2 cellular contexts compared by ENCODE assay signal in the genomic region with DNA sequence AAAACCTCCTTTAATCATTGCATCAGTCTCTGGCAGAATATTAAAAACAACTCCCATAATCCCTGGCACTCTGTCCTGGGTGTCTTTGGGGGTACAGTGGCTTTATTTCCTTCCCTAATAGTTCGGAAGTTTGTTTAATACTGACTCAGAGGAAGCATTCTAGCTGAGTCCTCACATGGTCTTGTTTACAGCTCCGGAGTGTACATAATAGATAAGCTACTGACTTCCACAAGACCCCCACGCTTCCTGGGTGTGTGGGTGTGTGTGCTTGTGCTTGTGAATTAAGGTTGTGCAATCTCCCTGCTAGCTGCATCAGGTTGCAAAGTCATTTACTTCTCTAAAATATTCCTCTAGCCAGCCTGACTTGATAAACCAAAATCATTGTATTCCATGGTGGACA.
TF ChIP-seq lines count a peak whose summit lies in the region.

No MANE protein-coding gene starts in this region.

TF ChIP-seq in HCT116, 20 proteins besides CTCF, POLR2A, EP300 and RAD21 (continued from another document):
- TF ChIP-seq SP1 (IDR thresholded peaks at IDR 0.05; ENCODE audit: low read depth) = peak; percentile 77
- TF ChIP-seq FOSL1 (IDR thresholded peaks at IDR 0.05; ENCODE audit: low read depth) = no peak
- TF ChIP-seq EGR1 (IDR thresholded peaks at IDR 0.05; ENCODE audit: low read depth) = peak; percentile 83
- TF ChIP-seq TCF7L2 (IDR thresholded peaks at IDR 0.05; ENCODE audit: borderline replicate concordance, extremely low read depth, insufficient read depth, insufficient read length) = peak; percentile 86
- no peak for TF ChIP-seq SRF (IDR thresholded peaks at IDR 0.05; ENCODE audit: low read depth)
- TF ChIP-seq ZFX (IDR thresholded peaks at IDR 0.05) = no peak
- peak; percentile 28; the same call in 1 of the 2 replicates for TF ChIP-seq POLR2AphosphoS5 (IDR thresholded peaks at IDR 0.05; ENCODE audit: low read depth, low read length)
- TF ChIP-seq ATF3 (IDR thresholded peaks at IDR 0.05) = no peak
- no peak for TF ChIP-seq REST (IDR thresholded peaks at IDR 0.05; ENCODE audit: low read depth)
- TF ChIP-seq EZH2 (IDR thresholded peaks at IDR 0.05) = no peak

TF ChIP-seq in SK-N-SH treated with all-trans-retinoic acid at 6 μM for 48 hours, 23 proteins besides CTCF, POLR2A, EP300 and RAD21 (continued from another document):
- TF ChIP-seq CSRNP3 (CRISPR knock-in tag; IDR thresholded peaks at IDR 0.05) (no peak), ESRRG (CRISPR knock-in tag; IDR thresholded peaks at IDR 0.05) (no peak), ZFP30 (CRISPR knock-in tag; IDR thresholded peaks at IDR 0.05) (no peak), ARNTL (CRISPR knock-in tag; IDR thresholded peaks at IDR 0.05; ENCODE audit: borderline replicate concordance, low read depth) (no peak)
